Comparison of ENCODE assay signal across 9 cellular contexts in the genomic region with DNA sequence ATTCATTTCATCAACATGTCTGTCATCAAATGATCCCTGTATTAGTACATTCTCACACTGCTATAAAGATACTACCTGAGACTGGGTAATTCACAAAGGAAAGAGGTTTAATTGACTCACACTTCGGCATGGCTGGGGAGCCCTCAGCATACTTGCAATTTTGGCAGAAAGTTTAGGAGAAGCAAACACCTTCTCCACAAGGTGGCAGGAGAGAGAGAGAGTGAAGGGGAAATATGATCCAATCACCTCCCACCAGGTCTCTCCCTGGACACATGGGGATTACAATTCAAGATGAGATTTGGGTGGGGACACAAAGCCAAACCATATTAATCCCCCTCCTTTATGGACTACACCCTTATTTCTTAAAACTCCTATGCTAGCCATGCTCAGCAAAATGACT.
DNase-seq lines count a peak whose midpoint lies in the region; ATAC-seq and TF ChIP-seq lines count a peak whose summit lies in the region.
"Had no signal": no experiment of that assay in that cellular context is flagged by ENCODE, and none has a peak within 500 bp of the region (broad histone marks: within the 10 kb centered on the region; RNA-seq: fewer than 3 reads in every experiment).

No MANE protein-coding gene starts in this region.

- TF ChIP-seq CTCF in RWPE2 (IDR thresholded peaks at IDR 0.05; ENCODE audit: poor library complexity, severe bottlenecking) (peak; percentile 69), foreskin keratinocyte (conservative IDR thresholded peaks at IDR 0.05) (peak; percentile 61)

- ATAC-seq in RWPE2 (ENCODE audit: low read depth), result peak; percentile 55; the same call in 1 of the 3 replicates
- peak; percentile 60 for ATAC-seq in foreskin keratinocyte
- no peak for ATAC-seq in aorta (ENCODE audit: low FRiP score)
- ATAC-seq in GM21367 (IDR thresholded peaks at IDR 0.05; ENCODE audit: unreplicated experiment), result no peak

- 80% methylated on average over 1 of the region's 1 CpG for WGBS in aorta, 2 donors

- intact Hi-C loops in aorta (cut with DNase I), result no loop called here

- H3K4me1 ChIP-seq in RWPE2 (ENCODE audit: insufficient read depth, poor library complexity, severe bottlenecking) (no peaks in the 10 kb centered on the region), foreskin keratinocyte (no peaks in the 10 kb centered on the region), aorta (ENCODE audit: control insufficient read depth in 1 of 2, insufficient read depth in 2 of 2, low read length in 2 of 2) (no peaks in the 10 kb centered on the region)

- no peak overlapping the region for H3K27ac ChIP-seq in RWPE2 (ENCODE audit: poor library complexity, severe bottlenecking)
- no peak overlapping the region for H3K27ac ChIP-seq in foreskin keratinocyte
- H3K27ac ChIP-seq in aorta (ENCODE audit: low read depth in 1 of 2, low read length in 2 of 2), result no peak overlapping the region

- peak; percentile 1 for DNase-seq in stimulated activated CD4-positive, alpha-beta T cell treated with anti-CD3 and anti-CD28 coated beads, Interleukin-15, amount 100 ng/mL, for 24 hours
- no peak for DNase-seq in stimulated activated CD4-positive, alpha-beta T cell treated with anti-CD3 and anti-CD28 coated beads, Interleukin-1b, Interleukin-23, amount 100 ng/mL, for 48 hours
- no peak for DNase-seq in RWPE2 (ENCODE audit: low spot score)
- peak in 1 of 2 donors; percentile 33 for DNase-seq in foreskin keratinocyte
- no peak for DNase-seq in cerebellum (ENCODE audit: low spot score)
- no peak for DNase-seq in dedifferentiated amniotic fluid mesenchymal stem cell (ENCODE audit: extremely low spot score)
- DNase-seq in aorta, result no peak
- DNase-seq: hypothalamus had no signal

- no peaks in the 10 kb centered on the region for H3K9me3 ChIP-seq in RWPE2 (ENCODE audit: severe bottlenecking)
- H3K9me3 ChIP-seq in aorta (ENCODE audit: control insufficient read depth, low read length), result no peaks in the 10 kb centered on the region

- H3K27me3 ChIP-seq in RWPE2 (ENCODE audit: insufficient read depth, poor library complexity, severe bottlenecking) (no peaks in the 10 kb centered on the region), foreskin keratinocyte (no peaks in the 10 kb centered on the region), aorta (ENCODE audit: control insufficient read depth in 1 of 2, insufficient read depth in 2 of 2, low read length in 1 of 2) (no peaks in the 10 kb centered on the region)

- no peaks in the 10 kb centered on the region for H3K36me3 ChIP-seq in RWPE2 (ENCODE audit: low read depth)
- no peaks in the 10 kb centered on the region for H3K36me3 ChIP-seq in aorta (ENCODE audit: control insufficient read depth in 1 of 2, insufficient read depth in 2 of 2, low read length in 1 of 2)

- H3K4me3 ChIP-seq in RWPE2 (ENCODE audit: severe bottlenecking) (no peak overlapping the region), aorta (ENCODE audit: low read length in 2 of 2) (no peak overlapping the region)

Comparison
In these comparisons a context has a peak if more than half of its experiments do, and no peak if none do; other contexts are left out.
1. ATAC-seq: peak in RWPE2 (single experiment) and foreskin keratinocyte (single experiment); none in aorta (single experiment) and GM21367 (single experiment).